In genomic region chr17:17776889-17777288, GRCh38 we compare ENCODE assay signal across 23 cellular contexts.
"Had no signal": no experiment of that assay in that cellular context is flagged by ENCODE, and none has a peak within 500 bp of the region (broad histone marks: within the 10 kb centered on the region; RNA-seq: fewer than 3 reads in every experiment).

No MANE protein-coding gene starts in this region.

- H3K9me3 ChIP-seq: SK-N-SH had no signal

- H3K9me3 Mint-ChIP-seq: IgD-negative memory B cell had no signal

- H3K4me3 Mint-ChIP-seq: IgD-negative memory B cell had no signal

- DNase-seq: MV-4-11, NCI-H1048, NCI-H1105, NCI-H1417, NCI-H1436 treated with DMSO at 0.1 percent for 48 hours, NCI-H1694 treated with DMSO at 0.1 percent for 48 hours, NCI-H1930, NCI-H2081, NCI-H2107, NCI-H2227 treated with DMSO at 0.1 percent for 48 hours, NCI-H446, NCI-H510A, NCI-H524 treated with DMSO at 0.1 percent for 48 hours, NCI-H69, NCI-H774, RPMI8226, SHP77, SK-N-SH, SW 1271 had no signal

- H3K27ac ChIP-seq: HL-60, KMS-11 had no signal

- H3K27ac Mint-ChIP-seq: IgD-negative memory B cell had no signal

- H3K4me3 ChIP-seq: K562 had no signal
